Comparison of ENCODE assay signal across 20 cellular contexts in the genomic region with DNA sequence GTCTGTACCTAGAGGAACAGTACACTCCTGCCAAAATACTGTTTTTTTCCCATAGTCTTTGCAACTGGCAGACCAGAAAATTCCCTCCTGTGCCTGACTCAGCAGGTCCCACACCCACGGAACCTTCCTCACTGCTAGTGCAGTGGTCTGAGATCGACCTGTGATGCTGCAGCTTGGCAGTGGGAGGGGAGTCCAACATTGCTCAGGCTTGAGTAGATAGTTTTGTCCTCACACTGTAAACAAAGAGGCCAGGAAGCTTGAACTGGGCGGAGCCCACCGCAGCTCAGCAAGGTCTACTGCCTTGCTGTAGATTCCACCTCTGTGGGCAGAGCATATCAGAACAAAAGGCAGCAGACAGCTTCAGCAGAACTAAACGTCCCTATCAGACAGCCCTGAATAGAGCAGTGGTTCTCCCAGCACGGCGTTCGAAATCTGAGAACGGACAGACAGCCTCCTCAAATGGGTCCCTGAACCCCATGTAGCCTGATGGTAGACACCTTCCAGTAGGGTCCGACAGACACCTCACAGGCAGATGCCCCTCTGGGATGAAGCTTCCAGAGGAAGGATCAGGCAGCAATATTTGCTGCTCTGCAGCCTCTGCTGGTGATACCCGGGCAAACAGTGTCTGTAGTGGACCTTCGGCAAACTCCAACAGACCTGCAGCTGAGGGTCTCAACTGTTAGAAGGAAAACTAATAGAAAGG.
DNase-seq lines count a peak whose midpoint lies in the region; TF ChIP-seq lines count a peak whose summit lies in the region.
"Had no signal": no experiment of that assay in that cellular context is flagged by ENCODE, and none has a peak within 500 bp of the region (broad histone marks: within the 10 kb centered on the region; RNA-seq: fewer than 3 reads in every experiment).

No MANE protein-coding gene starts in this region.

- WGBS in lower leg skin, 2 donors: 76 to 80% methylated on average over 7 to 12 of the region's 12 CpGs

- DNase-seq in NCI-H748 (lab: John Stamatoyannopoulos, UW; ENCODE audit: unreplicated experiment): peak; percentile 4
- DNase-seq in NCI-H748 treated with DMSO at 0.1 percent for 48 hours (lab: John Stamatoyannopoulos, UW): no peak
- peak; percentile 50 for DNase-seq in SW480 (ENCODE audit: low spot score)
- peak; percentile 51 for DNase-seq in epithelial cell of esophagus (ENCODE audit: low read depth)
- peak; percentile 44 for DNase-seq in occipital lobe (lab: John Stamatoyannopoulos, UW)
- DNase-seq in NCI-H128 (lab: John Stamatoyannopoulos, UW; ENCODE audit: unreplicated experiment): no peak
- no peak for DNase-seq in NCI-H69 (lab: John Stamatoyannopoulos, UW)
- DNase-seq in lower leg skin (ENCODE audit: low spot score in 2 of 2): no peak
- DNase-seq: activated CD4-positive, alpha-beta T cell treated with anti-CD3 and anti-CD28 coated beads for 4 hours; activated naive CD4-positive, alpha-beta T cell treated with anti-CD3 and anti-CD28 coated beads, Interleukin-2, amount 50 U/mL, for 16 hours; hippocampal formation; midbrain; NCI-H1694; NCI-H446 treated with DMSO at 0.1 percent for 48 hours; right cardiac atrium; stimulated activated CD4-positive, alpha-beta T cell treated with anti-CD3 and anti-CD28 coated beads, Interleukin-1b, Interleukin-23, amount 100 ng/mL, for 48 hours; stomach; upper lobe of right lung had no signal

- TF ChIP-seq POLR2A in lower leg skin (IDR thresholded peaks at IDR 0.05): no peak

- intact Hi-C loops in lower leg skin (cut with DNase I; ENCODE audit: low total_unique reads): no loop called here

- H3K4me3 ChIP-seq in epithelial cell of esophagus (ENCODE audit: low read length): no peak overlapping the region
- H3K4me3 ChIP-seq in lower leg skin (ENCODE audit: low read depth, poor library complexity, severe bottlenecking): no peak overlapping the region
- H3K4me3 ChIP-seq: BLaER1 treated with 17β-estradiol and CSF1 and Interleukin-3, amounts not matched to agents 10 nM and 100 nM; dorsolateral prefrontal cortex; stomach; upper lobe of right lung had no signal

- no peak for TF ChIP-seq CTCF in epithelial cell of esophagus (IDR thresholded peaks at IDR 0.05; ENCODE audit: insufficient read depth, low read depth, low read length, missing control alignments)
- no peak for TF ChIP-seq CTCF in lower leg skin (IDR thresholded peaks at IDR 0.05)

Comparison
In these comparisons a context has a peak if more than half of its experiments do, and no peak if none do; other contexts are left out.
1. DNase-seq: peak in NCI-H748 (single experiment), SW480 (single experiment), epithelial cell of esophagus (single experiment) and occipital lobe (single experiment); none in NCI-H748 treated with DMSO at 0.1 percent for 48 hours (single experiment), NCI-H128 (single experiment), NCI-H69 (single experiment) and lower leg skin (0 of 2).